In the genomic region with DNA sequence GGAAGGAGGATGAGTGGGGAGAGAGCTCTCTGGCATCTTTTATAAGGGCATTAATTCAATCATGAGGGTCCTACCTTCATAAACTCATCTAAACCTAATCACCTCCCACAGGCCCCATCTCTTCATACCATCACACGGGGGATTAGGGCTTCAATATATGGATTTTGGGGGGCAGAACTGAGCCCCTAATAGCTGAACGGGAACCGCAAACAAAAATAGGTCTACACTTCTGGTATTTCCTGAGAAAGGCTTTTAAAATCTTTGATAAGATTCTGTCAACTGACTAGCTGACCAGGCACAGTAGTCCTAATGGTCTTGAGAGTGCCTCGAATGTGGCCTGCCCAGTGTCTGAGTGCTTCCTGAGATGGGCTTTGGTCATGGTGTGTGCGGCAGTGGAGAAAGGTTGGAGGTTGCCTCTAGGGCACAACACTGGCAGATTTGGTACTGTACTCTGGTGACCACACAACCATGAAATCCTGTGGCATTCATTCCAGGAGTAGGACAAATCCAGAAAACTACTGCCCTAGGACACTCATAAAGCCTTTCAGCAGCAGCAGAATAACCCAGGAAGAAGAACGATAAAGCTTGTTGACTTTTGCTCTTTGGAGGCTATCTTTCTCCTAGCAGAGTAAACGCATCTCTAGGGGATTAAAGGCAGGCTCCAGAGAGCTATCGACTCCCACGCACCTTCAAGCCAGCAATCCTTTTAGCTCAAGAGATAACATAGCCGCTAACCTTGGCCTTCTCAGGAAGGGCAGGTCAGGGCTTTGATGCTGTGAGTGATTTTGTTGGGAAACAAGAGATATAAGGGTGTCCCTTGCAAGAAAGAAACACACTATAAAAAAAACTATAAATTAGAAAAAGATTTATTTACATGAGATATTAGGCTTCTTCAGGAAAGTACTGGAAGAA, we compare ENCODE assay signal across 1 cellular context.
A peak's percentile ranks its signal among the peaks of the same experiment; 100 is the strongest.
TF ChIP-seq lines count a peak whose summit lies in the region.

No MANE protein-coding gene starts in this region.

TF ChIP-seq in HepG2, 621 proteins besides CTCF, POLR2A, EP300 and RAD21 (continued from another document and continues in another):
- TF ChIP-seq ARID4A (CRISPR knock-in tag; IDR thresholded peaks at IDR 0.05; ENCODE audit: borderline replicate concordance) (peak; percentile 63; the same call in 1 of the 2 replicates), ATF7-NPFF (CRISPR knock-in tag; IDR thresholded peaks at IDR 0.05; ENCODE audit: low read depth) (no peak), IRF2 (CRISPR knock-in tag; IDR thresholded peaks at IDR 0.05) (peak; percentile 98), ZZZ3 (CRISPR knock-in tag; IDR thresholded peaks at IDR 0.05; ENCODE audit: borderline replicate concordance) (peak; percentile 15; the same call in 1 of the 2 replicates), SIX4 (CRISPR knock-in tag; IDR thresholded peaks at IDR 0.05) (peak; percentile 93), ZNF414 (CRISPR knock-in tag; IDR thresholded peaks at IDR 0.05) (peak; percentile 86), ZFP82 (CRISPR knock-in tag; IDR thresholded peaks at IDR 0.05; ENCODE audit: borderline replicate concordance) (no peak), SP5 (CRISPR knock-in tag; IDR thresholded peaks at IDR 0.05; ENCODE audit: borderline replicate concordance, low read depth) (peak; percentile 93), NR2F6 (IDR thresholded peaks at IDR 0.05) (peak; percentile 100), NR2F6 (CRISPR knock-in tag; IDR thresholded peaks at IDR 0.05) (peak; percentile 100), ZBTB25 (CRISPR knock-in tag; IDR thresholded peaks at IDR 0.05) (peak; percentile 97), ZNF264 (CRISPR knock-in tag; IDR thresholded peaks at IDR 0.05) (peak; percentile 95), ZNF556 (CRISPR knock-in tag; IDR thresholded peaks at IDR 0.05; ENCODE audit: borderline replicate concordance) (peak; percentile 95; the same call in 1 of the 2 replicates), CREM (IDR thresholded peaks at IDR 0.05) (peak; percentile 99), CREM (CRISPR knock-in tag; IDR thresholded peaks at IDR 0.05) (no peak), HMG20B (CRISPR knock-in tag; conservative IDR thresholded peaks at IDR 0.05) (peak; percentile 100), PRMT3 (CRISPR knock-in tag; IDR thresholded peaks at IDR 0.05; ENCODE audit: borderline replicate concordance, low read depth) (peak; percentile 74; the same call in 1 of the 2 replicates), SATB2 (CRISPR knock-in tag; IDR thresholded peaks at IDR 0.05) (peak; percentile 72), ZNF75D (CRISPR knock-in tag; IDR thresholded peaks at IDR 0.05; ENCODE audit: borderline replicate concordance) (0 out of 2 replicates have a peak, but pooled peaks have one; percentile 80), CENPX (CRISPR knock-in tag; IDR thresholded peaks at IDR 0.05) (no peak), ZNF510 (CRISPR knock-in tag; IDR thresholded peaks at IDR 0.05; ENCODE audit: low read depth) (peak; percentile 84; the same call in 1 of the 2 replicates), ZNF768 (CRISPR knock-in tag; IDR thresholded peaks at IDR 0.05) (no peak), MTA3 (CRISPR knock-in tag; IDR thresholded peaks at IDR 0.05) (no peak), HNRNPLL (IDR thresholded peaks at IDR 0.05; ENCODE audit: low read depth, low read length, poor library complexity, severe bottlenecking) (no peak), NCOA2 (CRISPR knock-in tag; IDR thresholded peaks at IDR 0.05) (peak; percentile 100), ZNF3 (CRISPR knock-in tag; IDR thresholded peaks at IDR 0.05) (0 out of 2 replicates have a peak, but pooled peaks have one; percentile 8), TBL1XR1 (IDR thresholded peaks at IDR 0.05; ENCODE audit: borderline replicate concordance, low read length, partially characterized antibody) (no peak), SRSF4 (IDR thresholded peaks at IDR 0.05; ENCODE audit: low read depth, low read length, poor library complexity, severe bottlenecking) (no peak), CSRNP1 (CRISPR knock-in tag; IDR thresholded peaks at IDR 0.05) (peak; percentile 91; the same call in 1 of the 2 replicates), BHLHE40 (IDR thresholded peaks at IDR 0.05; ENCODE audit: low read length) (no peak), BRF2 (CRISPR knock-in tag; IDR thresholded peaks at IDR 0.05) (peak; percentile 98; the same call in 1 of the 2 replicates)
- TF ChIP-seq, protein P1, sequence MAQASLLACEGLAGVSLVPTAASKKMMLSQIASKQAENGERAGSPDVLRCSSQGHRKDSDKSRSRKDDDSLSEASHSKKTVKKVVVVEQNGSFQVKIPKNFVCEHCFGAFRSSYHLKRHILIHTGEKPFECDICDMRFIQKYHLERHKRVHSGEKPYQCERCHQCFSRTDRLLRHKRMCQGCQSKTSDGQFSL (CRISPR knock-in tag; IDR thresholded peaks at IDR 0.05) = no peak
- TF ChIP-seq, protein P2, sequence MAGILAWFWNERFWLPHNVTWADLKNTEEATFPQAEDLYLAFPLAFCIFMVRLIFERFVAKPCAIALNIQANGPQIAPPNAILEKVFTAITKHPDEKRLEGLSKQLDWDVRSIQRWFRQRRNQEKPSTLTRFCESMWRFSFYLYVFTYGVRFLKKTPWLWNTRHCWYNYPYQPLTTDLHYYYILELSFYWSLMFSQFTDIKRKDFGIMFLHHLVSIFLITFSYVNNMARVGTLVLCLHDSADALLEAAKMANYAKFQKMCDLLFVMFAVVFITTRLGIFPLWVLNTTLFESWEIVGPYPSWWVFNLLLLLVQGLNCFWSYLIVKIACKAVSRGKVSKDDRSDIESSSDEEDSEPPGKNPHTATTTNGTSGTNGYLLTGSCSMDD (CRISPR knock-in tag; IDR thresholded peaks at IDR 0.05) = no peak
- TF ChIP-seq, protein P3, sequence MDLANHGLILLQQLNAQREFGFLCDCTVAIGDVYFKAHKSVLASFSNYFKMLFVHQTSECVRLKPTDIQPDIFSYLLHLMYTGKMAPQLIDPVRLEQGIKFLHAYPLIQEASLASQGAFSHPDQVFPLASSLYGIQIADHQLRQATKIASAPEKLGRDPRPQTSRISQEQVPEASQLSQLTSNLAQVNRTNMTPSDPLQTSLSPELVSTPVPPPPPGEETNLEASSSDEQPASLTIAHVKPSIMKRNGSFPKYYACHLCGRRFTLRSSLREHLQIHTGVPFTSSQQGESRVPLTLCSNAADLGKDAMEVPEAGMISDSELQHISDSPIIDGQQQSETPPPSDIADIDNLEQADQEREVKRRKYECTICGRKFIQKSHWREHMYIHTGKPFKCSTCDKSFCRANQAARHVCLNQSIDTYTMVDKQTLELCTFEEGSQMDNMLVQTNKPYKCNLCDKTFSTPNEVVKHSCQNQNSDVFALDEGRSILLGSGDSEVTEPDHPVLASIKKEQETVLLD (CRISPR knock-in tag; IDR thresholded peaks at IDR 0.05; ENCODE audit: low read depth) = no peak
- TF ChIP-seq, protein P4, sequence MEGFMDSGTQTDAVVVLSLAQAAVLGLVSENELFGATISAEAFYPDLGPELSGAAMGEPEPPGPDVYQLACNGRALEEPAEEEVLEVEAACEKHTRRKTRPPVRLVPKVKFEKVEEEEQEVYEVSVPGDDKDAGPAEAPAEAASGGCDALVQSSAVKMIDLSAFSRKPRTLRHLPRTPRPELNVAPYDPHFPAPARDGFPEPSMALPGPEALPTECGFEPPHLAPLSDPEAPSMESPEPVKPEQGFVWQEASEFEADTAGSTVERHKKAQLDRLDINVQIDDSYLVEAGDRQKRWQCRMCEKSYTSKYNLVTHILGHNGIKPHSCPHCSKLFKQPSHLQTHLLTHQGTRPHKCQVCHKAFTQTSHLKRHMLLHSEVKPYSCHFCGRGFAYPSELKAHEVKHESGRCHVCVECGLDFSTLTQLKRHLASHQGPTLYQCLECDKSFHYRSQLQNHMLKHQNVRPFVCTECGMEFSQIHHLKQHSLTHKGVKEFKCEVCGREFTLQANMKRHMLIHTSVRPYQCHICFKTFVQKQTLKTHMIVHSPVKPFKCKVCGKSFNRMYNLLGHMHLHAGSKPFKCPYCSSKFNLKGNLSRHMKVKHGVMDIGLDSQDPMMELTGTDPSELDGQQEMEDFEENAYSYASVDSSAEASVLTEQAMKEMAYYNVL (CRISPR knock-in tag; IDR thresholded peaks at IDR 0.05; ENCODE audit: borderline replicate concordance) = peak; percentile 99
- TF ChIP-seq, protein P5, sequence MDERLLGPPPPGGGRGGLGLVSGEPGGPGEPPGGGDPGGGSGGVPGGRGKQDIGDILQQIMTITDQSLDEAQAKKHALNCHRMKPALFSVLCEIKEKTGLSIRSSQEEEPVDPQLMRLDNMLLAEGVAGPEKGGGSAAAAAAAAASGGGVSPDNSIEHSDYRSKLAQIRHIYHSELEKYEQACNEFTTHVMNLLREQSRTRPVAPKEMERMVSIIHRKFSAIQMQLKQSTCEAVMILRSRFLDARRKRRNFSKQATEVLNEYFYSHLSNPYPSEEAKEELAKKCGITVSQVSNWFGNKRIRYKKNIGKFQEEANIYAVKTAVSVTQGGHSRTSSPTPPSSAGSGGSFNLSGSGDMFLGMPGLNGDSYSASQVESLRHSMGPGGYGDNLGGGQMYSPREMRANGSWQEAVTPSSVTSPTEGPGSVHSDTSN (CRISPR knock-in tag; IDR thresholded peaks at IDR 0.05) = no peak
- TF ChIP-seq, protein P6, sequence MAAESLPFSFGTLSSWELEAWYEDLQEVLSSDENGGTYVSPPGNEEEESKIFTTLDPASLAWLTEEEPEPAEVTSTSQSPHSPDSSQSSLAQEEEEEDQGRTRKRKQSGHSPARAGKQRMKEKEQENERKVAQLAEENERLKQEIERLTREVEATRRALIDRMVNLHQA (CRISPR knock-in tag; IDR thresholded peaks at IDR 0.05) = peak; percentile 69; the same call in 1 of the 2 replicates
- TF ChIP-seq, protein P7, sequence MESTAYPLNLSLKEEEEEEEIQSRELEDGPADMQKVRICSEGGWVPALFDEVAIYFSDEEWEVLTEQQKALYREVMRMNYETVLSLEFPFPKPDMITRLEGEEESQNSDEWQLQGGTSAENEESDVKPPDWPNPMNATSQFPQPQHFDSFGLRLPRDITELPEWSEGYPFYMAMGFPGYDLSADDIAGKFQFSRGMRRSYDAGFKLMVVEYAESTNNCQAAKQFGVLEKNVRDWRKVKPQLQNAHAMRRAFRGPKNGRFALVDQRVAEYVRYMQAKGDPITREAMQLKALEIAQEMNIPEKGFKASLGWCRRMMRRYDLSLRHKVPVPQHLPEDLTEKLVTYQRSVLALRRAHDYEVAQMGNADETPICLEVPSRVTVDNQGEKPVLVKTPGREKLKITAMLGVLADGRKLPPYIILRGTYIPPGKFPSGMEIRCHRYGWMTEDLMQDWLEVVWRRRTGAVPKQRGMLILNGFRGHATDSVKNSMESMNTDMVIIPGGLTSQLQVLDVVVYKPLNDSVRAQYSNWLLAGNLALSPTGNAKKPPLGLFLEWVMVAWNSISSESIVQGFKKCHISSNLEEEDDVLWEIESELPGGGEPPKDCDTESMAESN (CRISPR knock-in tag; conservative IDR thresholded peaks at IDR 0.05) = peak; percentile 72
